Comparison of ENCODE assay signal across 21 cellular contexts in the genomic region with DNA sequence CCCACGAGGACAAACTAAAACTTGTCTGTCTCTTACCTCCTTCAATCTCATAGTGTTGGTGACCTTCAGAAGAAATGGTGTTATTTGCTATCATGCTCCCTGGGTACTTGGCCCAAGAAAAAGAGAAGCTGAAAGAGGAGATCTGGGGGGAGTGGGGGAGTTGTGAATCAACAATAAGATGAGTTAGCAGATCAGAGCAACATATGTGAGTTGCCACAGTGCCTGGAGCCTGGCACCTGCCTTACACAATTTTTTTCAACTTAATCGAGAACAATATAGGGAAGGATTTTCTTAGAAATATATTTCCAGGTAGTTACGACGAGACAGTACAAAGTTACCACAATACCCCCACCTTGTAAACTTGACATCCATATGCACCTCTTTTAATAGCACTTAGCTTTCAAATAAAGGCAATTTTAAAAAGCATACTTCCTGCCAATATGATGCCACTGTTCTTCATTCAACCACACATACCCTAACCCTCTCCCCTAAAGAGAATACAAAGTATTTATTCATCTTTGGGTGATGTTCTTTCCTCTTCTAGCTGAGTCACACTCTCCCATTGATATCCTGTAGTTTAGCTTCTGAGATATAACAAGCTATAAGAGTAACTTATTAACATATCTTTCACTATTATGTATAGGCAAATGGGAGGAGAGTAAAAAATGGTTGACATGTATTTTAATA.
DNase-seq lines count a peak whose midpoint lies in the region; ATAC-seq and TF ChIP-seq lines count a peak whose summit lies in the region.
"Had no signal": no experiment of that assay in that cellular context is flagged by ENCODE, and none has a peak within 500 bp of the region (broad histone marks: within the 10 kb centered on the region; RNA-seq: fewer than 3 reads in every experiment).

No MANE protein-coding gene starts in this region.

- H3K9me3 Mint-ChIP-seq in activated CD4-positive, alpha-beta T cell treated with anti-CD3 and anti-CD28 coated beads, Interleukin-2, amount 10 ng/mL, durations not matched to agents 7 days and 5 days = no peaks in the 10 kb centered on the region
- H3K9me3 Mint-ChIP-seq in activated naive CD8-positive, alpha-beta T cell treated with anti-CD3 and anti-CD28 coated beads, Interleukin-2, amount 10 ng/mL, durations not matched to agents 7 days and 5 days = no peaks in the 10 kb centered on the region
- H3K9me3 Mint-ChIP-seq in stimulated activated naive CD8-positive, alpha-beta T cell treated with anti-CD3 and anti-CD28 coated beads, Interleukin-15, Interleukin-2, amounts not matched to agents 100 ng/mL and 50 ng/mL, for 24 hours = no peaks in the 10 kb centered on the region
- H3K9me3 Mint-ChIP-seq: central memory CD8-positive, alpha-beta T cell; nephron had no signal

- H3K27me3 ChIP-seq in Loucy (ENCODE audit: insufficient read depth, low read length, poor library complexity, severe bottlenecking) (no peaks in the 10 kb centered on the region), body of pancreas (no peaks in the 10 kb centered on the region)
- H3K27me3 ChIP-seq: spleen had no signal

- intact Hi-C loops in body of pancreas (cut with DNase I) = no loop called here

- peak; percentile 33 for ATAC-seq in activated naive CD8-positive, alpha-beta T cell treated with anti-CD3 and anti-CD28 coated beads, Interleukin-2, amount 10 ng/mL, durations not matched to agents 7 days and 5 days (ENCODE audit: low read depth)
- ATAC-seq in body of pancreas (no peak), GM18511 (IDR thresholded peaks at IDR 0.05; ENCODE audit: unreplicated experiment) (no peak)
- ATAC-seq: GM12878 had no signal

- no peaks in the 10 kb centered on the region for H3F3A ChIP-seq in Loucy (ENCODE audit: low read depth)

- peak overlapping the region; percentile 95 for H3K27ac Mint-ChIP-seq in activated CD4-positive, alpha-beta T cell treated with anti-CD3 and anti-CD28 coated beads, Interleukin-2, amount 10 ng/mL, durations not matched to agents 7 days and 5 days
- peak overlapping the region; percentile 94 for H3K27ac Mint-ChIP-seq in activated naive CD8-positive, alpha-beta T cell treated with anti-CD3 and anti-CD28 coated beads, Interleukin-2, amount 10 ng/mL, durations not matched to agents 7 days and 5 days
- H3K27ac Mint-ChIP-seq in stimulated activated naive CD8-positive, alpha-beta T cell treated with anti-CD3 and anti-CD28 coated beads, Interleukin-15, Interleukin-2, amounts not matched to agents 100 ng/mL and 50 ng/mL, for 24 hours = peak overlapping the region; percentile 79
- H3K27ac Mint-ChIP-seq: activated B cell treated with CpG ODN at 0.5 μM for 24 hours had no signal

- no peaks in the 10 kb centered on the region for H3K27me3 Mint-ChIP-seq in activated CD4-positive, alpha-beta T cell treated with anti-CD3 and anti-CD28 coated beads, Interleukin-2, amount 10 ng/mL, durations not matched to agents 7 days and 5 days
- no peaks in the 10 kb centered on the region for H3K27me3 Mint-ChIP-seq in activated naive CD8-positive, alpha-beta T cell treated with anti-CD3 and anti-CD28 coated beads, Interleukin-2, amount 10 ng/mL, durations not matched to agents 7 days and 5 days
- H3K27me3 Mint-ChIP-seq in stimulated activated naive CD8-positive, alpha-beta T cell treated with anti-CD3 and anti-CD28 coated beads, Interleukin-15, Interleukin-2, amounts not matched to agents 100 ng/mL and 50 ng/mL, for 24 hours = no peaks in the 10 kb centered on the region
- H3K27me3 Mint-ChIP-seq: central memory CD8-positive, alpha-beta T cell had no signal

- H3K9ac ChIP-seq in Loucy (ENCODE audit: low read depth, low read length, poor library complexity, severe bottlenecking) = no peak overlapping the region

- no peak for TF ChIP-seq POLR2A in body of pancreas (IDR thresholded peaks at IDR 0.05)

- H2AFZ ChIP-seq in Loucy (ENCODE audit: low read length) = no peak overlapping the region

- H3K9me3 ChIP-seq in Loucy (ENCODE audit: insufficient read depth, low read depth, low read length) = no peaks in the 10 kb centered on the region
- no peaks in the 10 kb centered on the region for H3K9me3 ChIP-seq in body of pancreas
- H3K9me3 ChIP-seq: spleen, thoracic aorta had no signal

- no peaks in the 10 kb centered on the region for H4K20me1 ChIP-seq in Loucy (ENCODE audit: insufficient read depth, low read length, poor library complexity, severe bottlenecking)

- H3K36me3 Mint-ChIP-seq in activated CD4-positive, alpha-beta T cell treated with anti-CD3 and anti-CD28 coated beads, Interleukin-2, amount 10 ng/mL, durations not matched to agents 7 days and 5 days (ENCODE audit: low read depth) = no peaks in the 10 kb centered on the region
- no peaks in the 10 kb centered on the region for H3K36me3 Mint-ChIP-seq in activated naive CD8-positive, alpha-beta T cell treated with anti-CD3 and anti-CD28 coated beads, Interleukin-2, amount 10 ng/mL, durations not matched to agents 7 days and 5 days
- H3K36me3 Mint-ChIP-seq in stimulated activated naive CD8-positive, alpha-beta T cell treated with anti-CD3 and anti-CD28 coated beads, Interleukin-15, Interleukin-2, amounts not matched to agents 100 ng/mL and 50 ng/mL, for 24 hours (ENCODE audit: low read depth) = no peaks in the 10 kb centered on the region

- POLR2A ChIA-PET in activated CD4-positive, alpha-beta T cell treated with anti-CD3 and anti-CD28 coated beads, Interleukin-2, amount 10 ng/mL, durations not matched to agents 7 days and 5 days (lab: Charles Lee) = no interaction called here
- POLR2A ChIA-PET in activated naive CD8-positive, alpha-beta T cell treated with anti-CD3 and anti-CD28 coated beads, Interleukin-2, amount 10 ng/mL, durations not matched to agents 7 days and 5 days (lab: Charles Lee) = interaction anchor here (1.2 to 1.7 kb wide), 3 partner anchors 10 to 458 kb away, joined by 3 to 8 read pairs (median 4); no protein-coding TSS in a partner anchor

- CTCF ChIA-PET in activated CD4-positive, alpha-beta T cell treated with anti-CD3 and anti-CD28 coated beads, Interleukin-2, amount 10 ng/mL, durations not matched to agents 7 days and 5 days (lab: Charles Lee) = interaction anchor here (0.8 to 1.0 kb wide), 3 partner anchors 10 to 556 kb away, joined by 3 read pairs; no protein-coding TSS in a partner anchor

- no peak overlapping the region for H3K27ac ChIP-seq in body of pancreas
- H3K27ac ChIP-seq: thoracic aorta had no signal

- TF ChIP-seq CTCF in Loucy (conservative IDR thresholded peaks at IDR 0.05; ENCODE audit: low read length) = no peak
- TF ChIP-seq CTCF in body of pancreas (IDR thresholded peaks at IDR 0.05) = no peak

- no peaks in the 10 kb centered on the region for H3K79me2 ChIP-seq in Loucy (ENCODE audit: insufficient read depth, low read length)

- DNase-seq in activated CD4-positive, alpha-beta T cell treated with anti-CD3 and anti-CD28 coated beads, Interleukin-2, amount 10 ng/mL, durations not matched to agents 7 days and 5 days = no peak
- no peak for DNase-seq in activated CD4-positive, alpha-beta T cell treated with anti-CD3 and anti-CD28 coated beads for 1 hour
- DNase-seq in activated naive CD8-positive, alpha-beta T cell treated with anti-CD3 and anti-CD28 coated beads, Interleukin-2, amount 10 ng/mL, durations not matched to agents 7 days and 5 days = no peak
- DNase-seq in body of pancreas (no peak), RKO (ENCODE audit: low spot score) (no peak)
- DNase-seq: activated B cell treated with CpG ODN at 0.5 μM for 24 hours, anterior cingulate cortex, DMS 273 treated with DMSO at 0.1 percent for 48 hours, GDM1, HCEC 1CT, MV-4-11, NCI-H2029 treated with DMSO at 0.1 percent for 48 hours, NCI-H510A, spleen had no signal

- peak overlapping the region; percentile 71 for H3K4me2 ChIP-seq in Loucy (ENCODE audit: low read depth, low read length, poor library complexity, severe bottlenecking)

- H3K9me2 ChIP-seq in Loucy (replicated peaks; ENCODE audit: low read depth, low read length) = no peaks in the 10 kb centered on the region

- peak overlapping the region; percentile 77 for H3K4me3 Mint-ChIP-seq in activated CD4-positive, alpha-beta T cell treated with anti-CD3 and anti-CD28 coated beads, Interleukin-2, amount 10 ng/mL, durations not matched to agents 7 days and 5 days
- H3K4me3 Mint-ChIP-seq in activated naive CD8-positive, alpha-beta T cell treated with anti-CD3 and anti-CD28 coated beads, Interleukin-2, amount 10 ng/mL, durations not matched to agents 7 days and 5 days = peak overlapping the region; percentile 84
- H3K4me3 Mint-ChIP-seq in stimulated activated naive CD8-positive, alpha-beta T cell treated with anti-CD3 and anti-CD28 coated beads, Interleukin-15, Interleukin-2, amounts not matched to agents 100 ng/mL and 50 ng/mL, for 24 hours = peak overlapping the region; percentile 43
- H3K4me3 Mint-ChIP-seq: activated B cell treated with CpG ODN at 0.5 μM for 24 hours; central memory CD8-positive, alpha-beta T cell; nephron had no signal

- H3K36me3 ChIP-seq in Loucy (ENCODE audit: insufficient read depth, low read length) (no peaks in the 10 kb centered on the region), body of pancreas (replicated peaks in 1 of 2; ENCODE audit: insufficient read depth in 1 of 2, low read depth in 2 of 2) (no peaks in the 10 kb centered on the region)
- H3K36me3 ChIP-seq: spleen, thoracic aorta had no signal

- H3K4me3 ChIP-seq in Loucy (ENCODE audit: low read length, poor library complexity, severe bottlenecking) (peak overlapping the region; percentile 47), body of pancreas (no peak overlapping the region)
- H3K4me3 ChIP-seq: GM12878, spleen, thoracic aorta had no signal

- H3K4me1 Mint-ChIP-seq in activated CD4-positive, alpha-beta T cell treated with anti-CD3 and anti-CD28 coated beads, Interleukin-2, amount 10 ng/mL, durations not matched to agents 7 days and 5 days = peaks cover 64% of the 10 kb centered on the region
- H3K4me1 Mint-ChIP-seq in activated naive CD8-positive, alpha-beta T cell treated with anti-CD3 and anti-CD28 coated beads, Interleukin-2, amount 10 ng/mL, durations not matched to agents 7 days and 5 days = peaks cover 23% of the 10 kb centered on the region
- H3K4me1 Mint-ChIP-seq in stimulated activated naive CD8-positive, alpha-beta T cell treated with anti-CD3 and anti-CD28 coated beads, Interleukin-15, Interleukin-2, amounts not matched to agents 100 ng/mL and 50 ng/mL, for 24 hours (ENCODE audit: low read depth) = peaks cover 55% of the 10 kb centered on the region
- H3K4me1 Mint-ChIP-seq: activated B cell treated with CpG ODN at 0.5 μM for 24 hours had no signal

- 53 to 70% methylated on average over 4 of the region's 4 CpGs for WGBS in body of pancreas, 2 donors

- peaks cover 55% of the 10 kb centered on the region for H3K4me1 ChIP-seq in Loucy (ENCODE audit: insufficient read depth, low read length, poor library complexity, severe bottlenecking)
- no peaks in the 10 kb centered on the region for H3K4me1 ChIP-seq in body of pancreas
